In genomic region chr15:43270676-43271306, GRCh38 we compare ENCODE assay signal across 19 cellular contexts. TPM values are rescaled to one million over a fixed set of nuclear protein-coding genes. Genes with fewer than 3 reads are reported as not detected.
DNase-seq lines count a peak whose midpoint lies in the region; ATAC-seq and TF ChIP-seq lines count a peak whose summit lies in the region.
"Had no signal": no experiment of that assay in that cellular context is flagged by ENCODE, and none has a peak within 500 bp of the region (broad histone marks: within the 10 kb centered on the region; RNA-seq: fewer than 3 reads in every experiment).

No MANE protein-coding gene starts in this region.

- H3K4me1 Mint-ChIP-seq in immature natural killer cell = peaks cover 8 to 13% of the 10 kb centered on the region in 2 donors

- H3K9ac ChIP-seq in SU-DHL-6 (ENCODE audit: low read length) = no peak overlapping the region
- H3K9ac ChIP-seq: KMS-11 had no signal

- peaks cover 3 to 11% (median 3%) of the 10 kb centered on the region in 3 donors for H3K27me3 Mint-ChIP-seq in immature natural killer cell (ENCODE audit: low read depth in 3 of 3)

- H3K9me2 ChIP-seq in SU-DHL-6 (replicated peaks; ENCODE audit: insufficient read depth, low read length) = no peaks in the 10 kb centered on the region

- H3K27ac ChIP-seq in right atrium auricular region = no peak overlapping the region
- H3K27ac ChIP-seq in SU-DHL-6 (ENCODE audit: low read depth, low read length) = no peak overlapping the region
- H3K27ac ChIP-seq in vagina = no peak overlapping the region
- H3K27ac ChIP-seq in breast epithelium = no peak overlapping the region
- H3K27ac ChIP-seq: cardiac muscle cell, KMS-11 had no signal

- no peak overlapping the region for H3K4me2 ChIP-seq in SU-DHL-6 (ENCODE audit: low read depth, low read length, poor library complexity, severe bottlenecking)
- H3K4me2 ChIP-seq: KMS-11 had no signal

- peaks cover 0 to 7% of the 10 kb centered on the region in 2 donors for H3K4me1 ChIP-seq in right atrium auricular region
- no peaks in the 10 kb centered on the region for H3K4me1 ChIP-seq in vagina
- H3K4me1 ChIP-seq in breast epithelium = peaks cover 0 to 7% of the 10 kb centered on the region in 2 donors

- H3K4me3 Mint-ChIP-seq in immature natural killer cell = peak overlapping the region in 1 of 5 donors; percentile 15
- H3K4me3 Mint-ChIP-seq: activated naive CD4-positive, alpha-beta T cell treated with anti-CD3 and anti-CD28 coated beads for 36 hours; T-helper 1 cell treated with Interleukin-12 subunit alpha and Interleukin-12 subunit beta and Interleukin-4 antibody, amounts not matched to agents 30 μg/mL and 1 μg/mL, for 36 hours had no signal

- no peak for ATAC-seq in left ventricle myocardium superior
- ATAC-seq in HG02884 (IDR thresholded peaks at IDR 0.05; ENCODE audit: unreplicated experiment) = no peak
- ATAC-seq: left colon had no signal

- TF ChIP-seq POLR2A in vagina (IDR thresholded peaks at IDR 0.05) = no peak
- TF ChIP-seq POLR2A in breast epithelium (IDR thresholded peaks at IDR 0.05) = no peak

- intact Hi-C loops in left ventricle myocardium superior (cut with micrococcal nuclease) = no loop called here
- intact Hi-C loops in vagina (cut with DNase I) = no loop called here
- intact Hi-C loops in breast epithelium (cut with DNase I; ENCODE audit: low total_unique reads) = no loop called here

- no peaks in the 10 kb centered on the region for H3K79me2 ChIP-seq in SU-DHL-6 (ENCODE audit: insufficient read depth, low read length)

- H3K36me3 ChIP-seq in right atrium auricular region (no peaks in the 10 kb centered on the region), SU-DHL-6 (ENCODE audit: low read length) (no peaks in the 10 kb centered on the region), vagina (no peaks in the 10 kb centered on the region), breast epithelium (no peaks in the 10 kb centered on the region)
- H3K36me3 ChIP-seq: cardiac muscle cell had no signal

- no peak overlapping the region for H3K4me3 ChIP-seq in right atrium auricular region
- no peak overlapping the region for H3K4me3 ChIP-seq in SU-DHL-6 (ENCODE audit: insufficient read depth, low read length, poor library complexity, severe bottlenecking)
- no peak overlapping the region for H3K4me3 ChIP-seq in vagina
- H3K4me3 ChIP-seq in breast epithelium = no peak overlapping the region
- H3K4me3 ChIP-seq: cardiac muscle cell, skin epidermis had no signal

- no peaks in the 10 kb centered on the region for H3F3A ChIP-seq in SU-DHL-6 (ENCODE audit: insufficient read depth)

- peak overlapping the region; percentile 17 for H2AFZ ChIP-seq in SU-DHL-6 (ENCODE audit: low read depth, low read length, severe bottlenecking)

- H3K27me3 ChIP-seq in right atrium auricular region (no peaks in the 10 kb centered on the region), SU-DHL-6 (ENCODE audit: low read length) (no peaks in the 10 kb centered on the region), vagina (no peaks in the 10 kb centered on the region), breast epithelium (no peaks in the 10 kb centered on the region)

- H3K9me3 Mint-ChIP-seq in immature natural killer cell = no peaks in the 10 kb centered on the region

- H3K9me3 ChIP-seq in right atrium auricular region = no peaks in the 10 kb centered on the region
- 0 out of 2 replicates have a peak, but pooled peaks cover 4% of the 10 kb centered on the region for H3K9me3 ChIP-seq in SU-DHL-6 (ENCODE audit: insufficient read depth, low read length)
- peaks cover 4% of the 10 kb centered on the region for H3K9me3 ChIP-seq in vagina
- H3K9me3 ChIP-seq in breast epithelium = no peaks in the 10 kb centered on the region

- peak overlapping the region in 2 of 6 donors; percentile 30 to 56 for H3K27ac Mint-ChIP-seq in immature natural killer cell
- H3K27ac Mint-ChIP-seq: activated naive CD4-positive, alpha-beta T cell treated with anti-CD3 and anti-CD28 coated beads for 36 hours; T-helper 1 cell treated with Interleukin-12 subunit alpha and Interleukin-12 subunit beta and Interleukin-4 antibody, amounts not matched to agents 30 μg/mL and 1 μg/mL, for 36 hours had no signal

- DNase-seq in right atrium auricular region (ENCODE audit: low spot score) (peak; percentile 48), left ventricle myocardium superior (no peak), immature natural killer cell (peak in 2 of 3 donors; percentile 10 to 18), vagina (ENCODE audit: extremely low spot score in 2 of 2) (peak; percentile 42 to 64), occipital lobe (lab: John Stamatoyannopoulos, UW) (no peak), breast epithelium (ENCODE audit: low spot score in 2 of 2) (no peak)
- DNase-seq: activated naive CD4-positive, alpha-beta T cell treated with anti-CD3 and anti-CD28 coated beads for 36 hours; glutamatergic neuron; left colon; NCI-H2107 had no signal

- no peak for TF ChIP-seq CTCF in right atrium auricular region (IDR thresholded peaks at IDR 0.05)
- no peak for TF ChIP-seq CTCF in SU-DHL-6 (IDR thresholded peaks at IDR 0.05; ENCODE audit: insufficient read depth, low read length, poor library complexity, severe bottlenecking)
- no peak for TF ChIP-seq CTCF in vagina (IDR thresholded peaks at IDR 0.05)
- no peak for TF ChIP-seq CTCF in breast epithelium (IDR thresholded peaks at IDR 0.05)

- H4K20me1 ChIP-seq in SU-DHL-6 (ENCODE audit: low read depth, low read length) = no peaks in the 10 kb centered on the region

- no peaks in the 10 kb centered on the region for H3K36me3 Mint-ChIP-seq in immature natural killer cell

RNA-seq across cellular contexts. Expression of gene TGM5, which starts 4.1 kb away (rescaled TPM):
- under 1 TPM in 1 of 2 donors, not detected in 1; 0.15 TPM for total RNA-seq in right atrium auricular region
- not detected for total RNA-seq in left ventricle myocardium superior
- under 1 TPM in 1 of 3 donors, not detected in 2; 0.21 TPM for polyA plus RNA-seq in immature natural killer cell
- 8.3 TPM for total RNA-seq in vagina
- not detected for total RNA-seq in occipital lobe
- 1 to 10 TPM; 1.6 to 3.1 (median 2.7) TPM for total RNA-seq in breast epithelium
- total RNA-seq: activated naive CD4-positive, alpha-beta T cell treated with anti-CD3 and anti-CD28 coated beads for 36 hours; cardiac muscle cell; endothelial cell of umbilical vein; left colon had no signal
- polyA plus RNA-seq: cardiac muscle cell, endothelial cell of umbilical vein, neural cell had no signal

RNA-seq across cellular contexts. Expression of gene TGM7, which starts 31.3 kb away (rescaled TPM):
- not detected for total RNA-seq in right atrium auricular region
- total RNA-seq in left ventricle myocardium superior = not detected
- not detected for polyA plus RNA-seq in immature natural killer cell
- total RNA-seq in vagina = not detected
- not detected for total RNA-seq in occipital lobe
- total RNA-seq in breast epithelium = not detected
- total RNA-seq: activated naive CD4-positive, alpha-beta T cell treated with anti-CD3 and anti-CD28 coated beads for 36 hours; cardiac muscle cell; endothelial cell of umbilical vein; left colon; urinary bladder had no signal
- polyA plus RNA-seq: cardiac muscle cell, endothelial cell of umbilical vein, neural cell, urinary bladder had no signal

RNA-seq across cellular contexts. Expression of gene EPB42, which starts 50.0 kb away (rescaled TPM):
- total RNA-seq in right atrium auricular region = 1 to 10 TPM; 1.1 TPM
- total RNA-seq in left ventricle myocardium superior = 0.15 TPM
- not detected for polyA plus RNA-seq in immature natural killer cell
- not detected for total RNA-seq in vagina
- total RNA-seq in occipital lobe = 0.94 TPM
- 1 to 10 TPM in 1 of 3 donors, under 1 TPM in 1, not detected in 1; 0.29 to 1.9 TPM for total RNA-seq in breast epithelium
- total RNA-seq: activated naive CD4-positive, alpha-beta T cell treated with anti-CD3 and anti-CD28 coated beads for 36 hours; endothelial cell of umbilical vein; left colon had no signal
- polyA plus RNA-seq: endothelial cell of umbilical vein, neural cell, urinary bladder had no signal

RNA-seq across cellular contexts. Expression of gene LCMT2, which starts 59.6 kb away (rescaled TPM):
- total RNA-seq in right atrium auricular region = 1 to 10 TPM; 4.4 to 8.6 TPM
- 4.4 TPM for total RNA-seq in left ventricle myocardium superior
- polyA plus RNA-seq in immature natural killer cell = 1 to 10 TPM in 2 of 3 donors, under 1 TPM in 1; 0.40 to 2.5 (median 2.3) TPM
- 5.4 TPM for total RNA-seq in vagina
- total RNA-seq in occipital lobe = 18.9 TPM
- 1 to 10 TPM; 3.8 to 9.5 (median 6.6) TPM for total RNA-seq in breast epithelium

Comparison
In these comparisons a context has a peak if more than half of its experiments do, and no peak if none do; other contexts are left out.
1. DNase-seq: peak in right atrium auricular region (single experiment), immature natural killer cell (2 of 3) and vagina (2 of 2); none in left ventricle myocardium superior (single experiment), occipital lobe (single experiment) and breast epithelium (0 of 2).